Comparison of ENCODE assay signal across 1 cellular context in genomic region chr4:82394896-82395295, GRCh38.
TF ChIP-seq lines count a peak whose summit lies in the region.

No MANE protein-coding gene starts in this region.

TF ChIP-seq in HepG2, 621 proteins besides CTCF, POLR2A, EP300 and RAD21 (continued from another document):
- TF ChIP-seq ZBTB26 (CRISPR knock-in tag; IDR thresholded peaks at IDR 0.05; ENCODE audit: borderline replicate concordance): no peak
